26 cellular contexts compared by ENCODE assay signal in the genomic region with DNA sequence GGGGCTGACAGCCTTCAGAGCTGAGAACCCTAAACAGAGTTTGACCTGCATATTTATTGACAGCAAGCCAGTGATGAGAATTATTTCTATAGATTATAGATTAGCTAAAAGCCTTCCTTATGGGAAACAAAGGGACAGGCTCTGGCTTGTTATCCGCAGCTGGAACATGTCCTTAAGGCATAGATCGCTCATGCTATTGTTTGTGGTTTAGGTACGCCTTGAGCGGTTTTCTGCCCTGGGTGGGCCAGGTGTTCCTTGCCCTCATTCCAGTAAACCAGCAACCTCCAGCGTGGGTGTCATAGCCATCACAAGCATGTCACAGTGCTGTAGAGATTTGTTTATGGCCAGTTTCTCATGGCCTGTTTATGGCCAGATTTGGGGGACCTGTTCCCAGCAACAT.
"Had no signal": no experiment of that assay in that cellular context is flagged by ENCODE, and none has a peak within 500 bp of the region (broad histone marks: within the 10 kb centered on the region; RNA-seq: fewer than 3 reads in every experiment).

No MANE protein-coding gene starts in this region.

- H3K9me3 ChIP-seq: SJSA1 had no signal

- H3K36me3 ChIP-seq: brain microvascular endothelial cell, SJSA1 had no signal

- H3K27me3 ChIP-seq: brain microvascular endothelial cell had no signal

- H3K4me1 ChIP-seq: SJSA1 had no signal

- ATAC-seq: activated T-cell treated with anti-CD3 and anti-CD28 coated beads, Interleukin-2, amount 50 U/mL, for 4 hours; Panc1; SK-N-SH treated with all-trans-retinoic acid at 6 μM for 48 hours had no signal

- H3K27ac ChIP-seq: brain microvascular endothelial cell, SJSA1 had no signal

- H3K4me3 ChIP-seq: K562, SJSA1 had no signal

- DNase-seq: activated B cell treated with CpG ODN at 0.5 μM for 24 hours; activated CD4-positive, alpha-beta memory T cell treated with anti-CD3 and anti-CD28 coated beads for 36 hours; activated CD4-positive, alpha-beta T cell treated with anti-CD3 and anti-CD28 coated beads for 1 hour; activated CD4-positive, alpha-beta T cell treated with anti-CD3 and anti-CD28 coated beads, Interleukin-2, amount 10 ng/mL, durations not matched to agents 7 days and 5 days; activated CD8-positive, alpha-beta memory T cell treated with anti-CD3 and anti-CD28 coated beads for 24 hours; activated gamma-delta T cell; activated naive CD4-positive, alpha-beta T cell treated with anti-CD3 and anti-CD28 coated beads for 36 hours; activated T-cell treated with anti-CD3 and anti-CD28 coated beads, Interleukin-2, amount 50 U/mL, for 4 hours; amygdala; brain microvascular endothelial cell; caudate nucleus; Karpas-422; NCI-H1105 treated with DMSO at 0.1 percent for 48 hours; NCI-H1436 treated with DMSO at 0.1 percent for 48 hours; NCI-H1930; NCI-H510A treated with DMSO at 0.1 percent for 48 hours; NCI-H69; NK-92 treated with Interleukin-12 subunit alpha and Interleukin-12 subunit beta, amount 100 ng/mL, for 24 hours; OCI-M1; Right ventricle myocardium superior; RPMI8226; SW 1271 had no signal
